In genomic region chr1:59967141-59967697, GRCh38 we compare ENCODE assay signal across 1 cellular context.
TF ChIP-seq lines count a peak whose summit lies in the region.

No MANE protein-coding gene starts in this region.

TF ChIP-seq in K562, 482 proteins besides CTCF, POLR2A, EP300 and RAD21 (continued from another document and continues in another):
- no peak for TF ChIP-seq ATF3 (IDR thresholded peaks at IDR 0.05)
- TF ChIP-seq ATF3 (CRISPR knock-in tag; conservative IDR thresholded peaks at IDR 0.05), result no peak
- TF ChIP-seq TCF3 (CRISPR knock-in tag; IDR thresholded peaks at IDR 0.05), result peak; percentile 92
- no peak for TF ChIP-seq E4F1 (CRISPR knock-in tag; IDR thresholded peaks at IDR 0.05; ENCODE audit: borderline replicate concordance)
- TF ChIP-seq ZNF655 (CRISPR knock-in tag; IDR thresholded peaks at IDR 0.05), result no peak
- no peak for TF ChIP-seq THRAP3 (IDR thresholded peaks at IDR 0.05; ENCODE audit: borderline replicate concordance)
- TF ChIP-seq THAP7 (CRISPR knock-in tag; IDR thresholded peaks at IDR 0.05), result no peak
- no peak for TF ChIP-seq CHD1 (IDR thresholded peaks at IDR 0.05; ENCODE audit: low read length)
- TF ChIP-seq YBX1 (IDR thresholded peaks at IDR 0.05), result no peak
- no peak for TF ChIP-seq FOXA3 (CRISPR knock-in tag; conservative IDR thresholded peaks at IDR 0.05 in 1 of 2, IDR thresholded peaks at IDR 0.05 in 1 of 2)
- no peak for TF ChIP-seq ZNF239 (CRISPR knock-in tag; IDR thresholded peaks at IDR 0.05)
- no peak for TF ChIP-seq MAZ (CRISPR knock-in tag; conservative IDR thresholded peaks at IDR 0.05 in 1 of 2, IDR thresholded peaks at IDR 0.05 in 1 of 2)
- TF ChIP-seq ZNF354B (CRISPR knock-in tag; IDR thresholded peaks at IDR 0.05), result no peak
- TF ChIP-seq SP1 (CRISPR knock-in tag; IDR thresholded peaks at IDR 0.05), result no peak
- TF ChIP-seq MTA1 (IDR thresholded peaks at IDR 0.05; ENCODE audit: borderline replicate concordance), result no peak
- TF ChIP-seq ATF4 (CRISPR knock-in tag; IDR thresholded peaks at IDR 0.05), result no peak
- TF ChIP-seq RUNX1 (IDR thresholded peaks at IDR 0.05; ENCODE audit: low read depth), result no peak
- TF ChIP-seq BHLHE40 (IDR thresholded peaks at IDR 0.05; ENCODE audit: low read length), result peak; percentile 73
- TF ChIP-seq ZC3H8 (IDR thresholded peaks at IDR 0.05), result no peak
- TF ChIP-seq ZFX (CRISPR knock-in tag; IDR thresholded peaks at IDR 0.05), result no peak
- no peak for TF ChIP-seq POLR2G (IDR thresholded peaks at IDR 0.05; ENCODE audit: low read depth, low read length)
- no peak for TF ChIP-seq CBX5 (IDR thresholded peaks at IDR 0.05; ENCODE audit: borderline replicate concordance, low read depth)
- peak; percentile 43; the same call in 1 of the 2 replicates for TF ChIP-seq HDAC2 (IDR thresholded peaks at IDR 0.05)
- no peak for TF ChIP-seq IRF2 (CRISPR knock-in tag; IDR thresholded peaks at IDR 0.05)
- no peak for TF ChIP-seq ZNF444 (CRISPR knock-in tag; IDR thresholded peaks at IDR 0.05)
- TF ChIP-seq ZNF583 (CRISPR knock-in tag; IDR thresholded peaks at IDR 0.05), result no peak
- no peak for TF ChIP-seq YY1 (IDR thresholded peaks at IDR 0.05; ENCODE audit: borderline replicate concordance in 1 of 3, control insufficient read depth in 1 of 3, extremely low read depth in 1 of 3, insufficient read depth in 3 of 3, insufficient read length in 1 of 3, insufficient replicate concordance in 2 of 3, low read depth in 1 of 3, low read length in 2 of 3)
- no peak for TF ChIP-seq SMAD1 (IDR thresholded peaks at IDR 0.05; ENCODE audit: low read depth, low read length, partially characterized antibody)
- TF ChIP-seq DEAF1 (CRISPR knock-in tag; IDR thresholded peaks at IDR 0.05), result no peak
- peak; percentile 90 for TF ChIP-seq DPF2 (IDR thresholded peaks at IDR 0.05)
- peak; percentile 63 for TF ChIP-seq SOX6 (IDR thresholded peaks at IDR 0.05)
- TF ChIP-seq ELF4 (CRISPR knock-in tag; IDR thresholded peaks at IDR 0.05), result no peak
- TF ChIP-seq SRSF3 (IDR thresholded peaks at IDR 0.05; ENCODE audit: insufficient read depth, low read length), result no peak
- TF ChIP-seq FOXJ2 (tag; IDR thresholded peaks at IDR 0.05), result no peak
- TF ChIP-seq ZBTB34 (CRISPR knock-in tag; IDR thresholded peaks at IDR 0.05), result no peak
- peak; percentile 80 for TF ChIP-seq NFIC (IDR thresholded peaks at IDR 0.05)
- no peak for TF ChIP-seq HBP1 (CRISPR knock-in tag; IDR thresholded peaks at IDR 0.05)
- TF ChIP-seq CREB5 (CRISPR knock-in tag; IDR thresholded peaks at IDR 0.05), result no peak
- TF ChIP-seq ZNF24 (IDR thresholded peaks at IDR 0.05), result no peak
- peak; percentile 91 for TF ChIP-seq SMAD4 (CRISPR knock-in tag; conservative IDR thresholded peaks at IDR 0.05)
- TF ChIP-seq TAF15 (IDR thresholded peaks at IDR 0.05; ENCODE audit: low read depth, low read length), result no peak
- TF ChIP-seq BRF1 (IDR thresholded peaks at IDR 0.05; ENCODE audit: borderline replicate concordance, extremely low read depth, insufficient read length), result no peak
- TF ChIP-seq NCOA2 (IDR thresholded peaks at IDR 0.05; ENCODE audit: partially characterized antibody in 2 of 2), result no peak
- no peak for TF ChIP-seq FUS (optimal IDR thresholded peaks at IDR 0.05; ENCODE audit: low read depth, low read length)
- no peak for TF ChIP-seq ZBTB26 (CRISPR knock-in tag; IDR thresholded peaks at IDR 0.05)
- no peak for TF ChIP-seq ZNF699 (CRISPR knock-in tag; IDR thresholded peaks at IDR 0.05; ENCODE audit: insufficient replicate concordance)
- no peak for TF ChIP-seq ZEB2 (IDR thresholded peaks at IDR 0.05)
- peak; percentile 78 for TF ChIP-seq STAT5A (IDR thresholded peaks at IDR 0.05; ENCODE audit: borderline replicate concordance, low read length)
- TF ChIP-seq ZNF609 (CRISPR knock-in tag; IDR thresholded peaks at IDR 0.05; ENCODE audit: borderline replicate concordance), result no peak
- no peak for TF ChIP-seq PTRF (tag; IDR thresholded peaks at IDR 0.05)
- no peak for TF ChIP-seq ZBTB7A (IDR thresholded peaks at IDR 0.05; ENCODE audit: borderline replicate concordance, control insufficient read depth, low read depth, low read length)
- no peak for TF ChIP-seq MCM7 (IDR thresholded peaks at IDR 0.05)
- TF ChIP-seq DNMT1 (IDR thresholded peaks at IDR 0.05), result no peak
- TF ChIP-seq RFX1 (IDR thresholded peaks at IDR 0.05), result no peak
